In genomic region chr3:133661454-133662255, GRCh38 we compare ENCODE assay signal across 8 cellular contexts.
DNase-seq lines count a peak whose midpoint lies in the region; ATAC-seq and TF ChIP-seq lines count a peak whose summit lies in the region.

TSS of gene TOPBP1 (minus strand) at chr3:133661941. CDS start at chr3:133661127, 814 bp downstream.

- H3K9me3 ChIP-seq in SK-N-MC (ENCODE audit: low read depth, low read length), result no peaks in the 10 kb centered on the region
- H3K9me3 ChIP-seq in neutrophil, result no peaks in the 10 kb centered on the region

- H3K27ac Mint-ChIP-seq in activated naive CD4-positive, alpha-beta T cell treated with anti-CD3 and anti-CD28 coated beads, Interleukin-2, amount 10 ng/mL, durations not matched to agents 7 days and 5 days, result peak within 1 kb of the TSS; percentile 99

- no peaks in the 10 kb centered on the region for H3K27me3 Mint-ChIP-seq in activated naive CD4-positive, alpha-beta T cell treated with anti-CD3 and anti-CD28 coated beads, Interleukin-2, amount 10 ng/mL, durations not matched to agents 7 days and 5 days

- no peak for TF ChIP-seq CTCF in GM10248 (IDR thresholded peaks at IDR 0.05; ENCODE audit: control extremely low read depth, extremely low read depth, low read depth, missing control alignments)
- no peak for TF ChIP-seq CTCF in NB4 (IDR thresholded peaks at IDR 0.05; ENCODE audit: low read depth, low read length)
- TF ChIP-seq CTCF in neutrophil (IDR thresholded peaks at IDR 0.05), result no peak

- H3K4me3 ChIP-seq in NB4 (ENCODE audit: low read depth, low read length) (peak within 1 kb of the TSS; percentile 100), SK-N-MC (peak within 1 kb of the TSS; percentile 85), neutrophil (ENCODE audit: low read depth in 1 of 2, low read length in 1 of 2) (peak within 1 kb of the TSS; percentile 78 to 87)

- H3K4me1 ChIP-seq in neutrophil (ENCODE audit: control insufficient read depth in 1 of 2, insufficient read depth in 1 of 2, low read depth in 1 of 2, low read length in 1 of 2), result peaks cover 18 to 31% of the 10 kb centered on the region in 2 experiments

- TF ChIP-seq POLR2A in NB4 (IDR thresholded peaks at IDR 0.05; ENCODE audit: extremely low read depth, insufficient read length), result peak; percentile 64

- peak within 1 kb of the TSS; percentile 99 for H3K4me3 Mint-ChIP-seq in activated naive CD4-positive, alpha-beta T cell treated with anti-CD3 and anti-CD28 coated beads, Interleukin-2, amount 10 ng/mL, durations not matched to agents 7 days and 5 days

- CTCF ChIA-PET in GM10248 (lab: Yijun Ruan, JAX), result interaction anchor here (1.1 kb wide), 1 partner anchor 220 kb away, joined by 3 read pairs; no protein-coding TSS in a partner anchor
- CTCF ChIA-PET in activated naive CD4-positive, alpha-beta T cell treated with anti-CD3 and anti-CD28 coated beads, Interleukin-2, amount 10 ng/mL, durations not matched to agents 7 days and 5 days (lab: Charles Lee), result no interaction called here

- H3K27me3 ChIP-seq in neutrophil, result no peaks in the 10 kb centered on the region

- no peaks in the 10 kb centered on the region for H3K9me3 Mint-ChIP-seq in activated naive CD4-positive, alpha-beta T cell treated with anti-CD3 and anti-CD28 coated beads, Interleukin-2, amount 10 ng/mL, durations not matched to agents 7 days and 5 days

- H3K36me3 Mint-ChIP-seq in activated naive CD4-positive, alpha-beta T cell treated with anti-CD3 and anti-CD28 coated beads, Interleukin-2, amount 10 ng/mL, durations not matched to agents 7 days and 5 days, result peaks cover 28% of the 10 kb centered on the region

- H3K36me3 ChIP-seq in SK-N-MC (ENCODE audit: insufficient read depth, low read length) (peaks cover 32% of the 10 kb centered on the region), neutrophil (peaks cover 18% of the 10 kb centered on the region)

- H3K27ac ChIP-seq in SK-N-MC, result peak within 1 kb of the TSS; percentile 72
- H3K27ac ChIP-seq in neutrophil, result peak within 1 kb of the TSS; percentile 79
- H3K27ac ChIP-seq in substantia nigra (ENCODE audit: low read depth, low read length, poor library complexity, severe bottlenecking), result peak within 1 kb of the TSS; percentile 74

- peak; percentile 90 for ATAC-seq in HG02571 (IDR thresholded peaks at IDR 0.05; ENCODE audit: unreplicated experiment)

- peak; percentile 95 for DNase-seq in GM10248 (ENCODE audit: extremely low spot score)
- DNase-seq in NB4 (ENCODE audit: low read depth), result peak; percentile 90
- no peak for DNase-seq in SK-N-MC (ENCODE audit: low read depth, low spot score)
- peak; percentile 95 for DNase-seq in activated naive CD4-positive, alpha-beta T cell treated with anti-CD3 and anti-CD28 coated beads, Interleukin-2, amount 10 ng/mL, durations not matched to agents 7 days and 5 days
- peak; percentile 91 for DNase-seq in germinal center (ENCODE audit: low spot score)
- DNase-seq in substantia nigra (lab: John Stamatoyannopoulos, UW), result peak; percentile 9 to 85 (median 59)

- H3K4me1 Mint-ChIP-seq in activated naive CD4-positive, alpha-beta T cell treated with anti-CD3 and anti-CD28 coated beads, Interleukin-2, amount 10 ng/mL, durations not matched to agents 7 days and 5 days, result peaks cover 46% of the 10 kb centered on the region

- H3K9ac ChIP-seq in SK-N-MC (ENCODE audit: insufficient read length), result peak within 1 kb of the TSS; percentile 98

- POLR2A ChIA-PET in GM10248 (lab: Yijun Ruan, JAX), result interaction anchor here (0.5 kb wide), 1 partner anchor 225 kb away, joined by 7 read pairs; no protein-coding TSS in a partner anchor
